In genomic region chr17:71003736-71004135, GRCh38 we compare ENCODE assay signal across 26 cellular contexts.
"Had no signal": no experiment of that assay in that cellular context is flagged by ENCODE, and none has a peak within 500 bp of the region (broad histone marks: within the 10 kb centered on the region; RNA-seq: fewer than 3 reads in every experiment).

No MANE protein-coding gene starts in this region.

- ATAC-seq: activated CD4-positive, alpha-beta T cell treated with anti-CD3 and anti-CD28 coated beads for 36 hours; activated CD4-positive, CD25-positive, alpha-beta regulatory T cell treated with anti-CD3 and anti-CD28 coated beads, Interleukin-2, amount 50 U/mL, for 24 hours; activated CD8-positive, alpha-beta T cell treated with anti-CD3 and anti-CD28 coated beads, Interleukin-2, amount 10 ng/mL, durations not matched to agents 7 days and 5 days; body of pancreas; K562; PC-3 had no signal

- DNase-seq: activated CD4-positive, alpha-beta T cell treated with anti-CD3 and anti-CD28 coated beads for 36 hours; activated CD4-positive, alpha-beta T cell treated with anti-CD3 and anti-CD28 coated beads, Interleukin-2, amount 10 ng/mL, durations not matched to agents 7 days and 5 days; activated CD4-positive, alpha-beta T cell treated with anti-CD3 and anti-CD28 coated beads, Interleukin-2, amount 50 U/mL, for 48 hours; activated CD8-positive, alpha-beta T cell treated with anti-CD3 and anti-CD28 coated beads, Interleukin-2, amount 10 ng/mL, durations not matched to agents 7 days and 5 days; activated gamma-delta T cell; activated naive CD4-positive, alpha-beta T cell treated with Interleukin-2 at 50 U/mL for 16 hours; activated naive CD8-positive, alpha-beta T cell treated with anti-CD3 and anti-CD28 coated beads, Interleukin-2, amount 10 ng/mL, durations not matched to agents 7 days and 5 days; activated T-cell treated with anti-CD3 and anti-CD28 coated beads, Interleukin-2, amount 50 U/mL, for 24 hours; amygdala; body of pancreas; NCI-H1105; NCI-H1417 treated with DMSO at 0.1 percent for 48 hours; NCI-H1694; NCI-H1930; NCI-H2081 treated with DMSO at 0.1 percent for 48 hours; NCI-H345; NCI-H524 treated with DMSO at 0.1 percent for 48 hours; PC-3; Peyer's patch; RPMI8226; SHP77 treated with DMSO at 0.1 percent for 48 hours; SK-N-SH had no signal

- H3K27me3 ChIP-seq: body of pancreas, breast epithelium, Peyer's patch, SJSA1 had no signal

- H3K4me1 ChIP-seq: body of pancreas, breast epithelium, Peyer's patch, SJSA1 had no signal

- H3K4me3 ChIP-seq: body of pancreas, breast epithelium, K562, Peyer's patch, SJSA1 had no signal

- H3K27ac ChIP-seq: body of pancreas, breast epithelium, Peyer's patch, SJSA1 had no signal

- H3K9me2 ChIP-seq: SK-N-SH had no signal

- H3K9me3 ChIP-seq: body of pancreas, breast epithelium, Peyer's patch, SK-N-SH had no signal

- H3K4me2 ChIP-seq: SK-N-SH had no signal

- H3K36me3 ChIP-seq: breast epithelium, Peyer's patch, SJSA1 had no signal
